ENCODE assay signal across 25 cellular contexts in genomic region chr1:66852870-66853269, GRCh38. TPM values are rescaled to one million over a fixed set of nuclear protein-coding genes. Genes with fewer than 3 reads are reported as not detected.
DNase-seq lines count a peak whose midpoint lies in the region; ATAC-seq and TF ChIP-seq lines count a peak whose summit lies in the region.
"Had no signal": no experiment of that assay in that cellular context is flagged by ENCODE, and none has a peak within 500 bp of the region (broad histone marks: within the 10 kb centered on the region; RNA-seq: fewer than 3 reads in every experiment).

No MANE protein-coding gene starts in this region.

- DNase-seq in epithelial cell of prostate (ENCODE audit: low read depth, low spot score) (peak; percentile 8), NCI-H82 treated with DMSO at 0.1 percent for 48 hours (lab: John Stamatoyannopoulos, UW; ENCODE audit: unreplicated experiment) (no peak), head of caudate nucleus (no peak), H4 (ENCODE audit: low spot score) (no peak), SKM-1 (lab: John Stamatoyannopoulos, UW; ENCODE audit: unreplicated experiment) (no peak)
- DNase-seq: activated CD4-positive, alpha-beta T cell treated with anti-CD3 and anti-CD28 coated beads, Interleukin-2, amount 50 U/mL, for 1 hour; activated CD8-positive, alpha-beta memory T cell treated with anti-CD3 and anti-CD28 coated beads, Interleukin-2, amount 50 U/mL, for 48 hours; activated naive CD8-positive, alpha-beta T cell treated with anti-CD3 and anti-CD28 coated beads, Interleukin-2, amount 10 ng/mL, durations not matched to agents 7 days and 5 days; CD4-positive, alpha-beta memory T cell; effector CD4-positive, alpha-beta T cell; KBM-7; left ventricle myocardium inferior; NCI-H187; NCI-H774; PC-3; psoas muscle; stimulated activated CD4-positive, alpha-beta T cell treated with anti-CD3 and anti-CD28 coated beads, Interleukin-2, amount 100 ng/mL, for 48 hours; stimulated activated naive CD8-positive, alpha-beta T cell treated with anti-CD3 and anti-CD28 coated beads, Interleukin-15, Interleukin-2, amounts not matched to agents 100 U/mL and 50 U/mL, for 24 hours; trophoblast cell had no signal

- no peak overlapping the region for H3K27ac ChIP-seq in epithelial cell of prostate
- H3K27ac ChIP-seq: left ventricle myocardium inferior, psoas muscle had no signal

- no peak for TF ChIP-seq POLR2A in GM18505 (IDR thresholded peaks at IDR 0.05; ENCODE audit: borderline replicate concordance, extremely low read depth, insufficient read depth, insufficient read length)

- intact Hi-C loops in head of caudate nucleus (cut with DNase I) = no loop called here

- ATAC-seq in GM18505 (IDR thresholded peaks at IDR 0.05; ENCODE audit: unreplicated experiment) = peak; percentile 66
- ATAC-seq in GM21423 (IDR thresholded peaks at IDR 0.05; ENCODE audit: unreplicated experiment) = peak; percentile 59
- ATAC-seq in HG03520 (IDR thresholded peaks at IDR 0.05; ENCODE audit: unreplicated experiment) = peak; percentile 68
- ATAC-seq: esophagus mucosa; PC-3; psoas muscle; stimulated activated naive CD8-positive, alpha-beta T cell treated with anti-CD3 and anti-CD28 coated beads, Interleukin-15, Interleukin-2, amounts not matched to agents 100 U/mL and 50 U/mL, for 24 hours had no signal

RNA-seq across cellular contexts. Expression of gene INSL5, which starts 51.8 kb away (rescaled TPM):
- total RNA-seq in H4 (2014; rRNA removed; shearing (Covaris generic)) = not detected in 2 replicates
- total RNA-seq: activated naive CD8-positive, alpha-beta T cell treated with anti-CD3 and anti-CD28 coated beads, Interleukin-2, amount 10 ng/mL, durations not matched to agents 7 days and 5 days; CD4-positive, alpha-beta memory T cell; cerebellum; esophagus mucosa; left ventricle myocardium inferior; PC-3; psoas muscle; skeletal muscle tissue had no signal
